8 cellular contexts compared by ENCODE assay signal in genomic region chr3:66428733-66429132, GRCh38.
A peak's percentile ranks its signal among the peaks of the same experiment; 100 is the strongest.
DNase-seq lines count a peak whose midpoint lies in the region; ATAC-seq and TF ChIP-seq lines count a peak whose summit lies in the region.

No MANE protein-coding gene starts in this region.

- TF ChIP-seq CTCF in foreskin fibroblast (IDR thresholded peaks at IDR 0.05; ENCODE audit: low read depth, low read length) (no peak), psoas muscle (IDR thresholded peaks at IDR 0.05) (no peak)

- H3K27me3 ChIP-seq in psoas muscle (ENCODE audit: insufficient read depth in 3 of 3, low read length in 2 of 3), result no peaks in the 10 kb centered on the region

- H3K27ac ChIP-seq in psoas muscle, result peak overlapping the region; percentile 89

- H3K36me3 ChIP-seq in psoas muscle (ENCODE audit: insufficient read depth in 1 of 2, low read depth in 1 of 2), result no peaks in the 10 kb centered on the region

- 8 to 15% (median 8%) methylated on average over 5 of the region's 5 CpGs for WGBS in psoas muscle, 3 donors

- H3K4me1 ChIP-seq in psoas muscle, result peaks cover 95% of the 10 kb centered on the region

- ATAC-seq in psoas muscle, result peak; percentile 44 to 74 (median 57)
- no peak for ATAC-seq in HG03159 (IDR thresholded peaks at IDR 0.05; ENCODE audit: unreplicated experiment)
- no peak for ATAC-seq in GM21717 (IDR thresholded peaks at IDR 0.05; ENCODE audit: unreplicated experiment)

- H3K4me3 ChIP-seq in foreskin fibroblast (ENCODE audit: low read depth in 1 of 2, low read length in 2 of 2) (no peak overlapping the region), psoas muscle (peak overlapping the region; percentile 37)

- no peaks in the 10 kb centered on the region for H3K9me3 ChIP-seq in psoas muscle

- DNase-seq in HS-5 (ENCODE audit: low read depth) (peak; percentile 96), SHP77 treated with DMSO at 0.1 percent for 48 hours (lab: John Stamatoyannopoulos, UW) (peak; percentile 94), foreskin fibroblast (peak; percentile 98 to 99), psoas muscle (peak; percentile 74 to 86), cortex of kidney (lab: John Stamatoyannopoulos, UW) (no peak)
- DNase-seq in activated CD4-positive, CD25-positive, alpha-beta regulatory T cell (lab: John Stamatoyannopoulos, UW), result no peak

- intact Hi-C loops in psoas muscle (cut with DNase I), result no loop called here

Comparison
In these comparisons a context has a peak if more than half of its experiments do, and no peak if none do; other contexts are left out.
1. DNase-seq: peak in HS-5 (single experiment), SHP77 treated with DMSO at 0.1 percent for 48 hours (single experiment), foreskin fibroblast (2 of 2) and psoas muscle (2 of 2); none in activated CD4-positive, CD25-positive, alpha-beta regulatory T cell (0 of 4) and cortex of kidney (single experiment).
2. ATAC-seq: peak in psoas muscle (4 of 4); none in HG03159 (single experiment) and GM21717 (single experiment).